ENCODE assay signal across 10 cellular contexts in the genomic region with DNA sequence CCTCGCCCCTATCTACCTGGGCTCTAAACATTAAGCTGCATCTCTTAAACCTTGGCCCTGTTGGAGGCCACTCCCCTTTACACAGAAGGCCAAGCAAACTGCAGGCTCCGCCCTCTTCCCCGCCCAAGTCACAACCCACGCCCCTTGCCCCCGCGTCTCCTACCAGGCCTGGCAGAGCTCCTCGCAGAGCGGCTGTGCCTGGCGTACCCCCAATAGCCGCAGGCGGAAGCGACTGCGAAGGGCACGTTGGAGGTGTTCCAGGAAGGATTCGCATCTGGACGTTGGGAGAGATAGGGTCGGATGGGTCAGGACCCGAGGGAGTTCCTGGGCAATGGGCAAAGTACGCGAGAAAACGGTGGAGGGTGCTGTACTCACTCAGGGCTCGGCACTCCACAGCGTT. TPM values are rescaled to one million over a fixed set of nuclear protein-coding genes. Genes with fewer than 3 reads are reported as not detected.
A peak's percentile ranks its signal among the peaks of the same experiment; 100 is the strongest.
DNase-seq lines count a peak whose midpoint lies in the region; ATAC-seq, FAIRE-seq and TF ChIP-seq lines count a peak whose summit lies in the region.
"Had no signal": no experiment of that assay in that cellular context is flagged by ENCODE, and none has a peak within 500 bp of the region (broad histone marks: within the 10 kb centered on the region; RNA-seq: fewer than 3 reads in every experiment).

No MANE protein-coding gene starts in this region.

- H4K20me1 ChIP-seq in H1 (replicated peaks in 1 of 2; ENCODE audit: control insufficient read depth in 1 of 2, insufficient read depth in 2 of 2, low read length in 2 of 2): peaks cover 2 to 10% of the 10 kb centered on the region in 2 experiments

- no peak overlapping the region for H3K56ac ChIP-seq in H1 (replicated peaks; ENCODE audit: insufficient read length, low read depth, low read length)

- TF ChIP-seq CTCF in H1 (IDR thresholded peaks at IDR 0.05; ENCODE audit: control extremely low read depth in 1 of 3, insufficient read depth in 1 of 3, low read depth in 1 of 3, low read length in 3 of 3) (no peak), esophagus muscularis mucosa (IDR thresholded peaks at IDR 0.05) (no peak), tibial nerve (IDR thresholded peaks at IDR 0.05) (no peak)

- H3K9ac ChIP-seq in H1 (replicated peaks in 1 of 4; ENCODE audit: extremely low read depth in 1 of 4, low read depth in 3 of 4, low read length in 3 of 4): no peak overlapping the region

- TF ChIP-seq POLR2A in H1 (IDR thresholded peaks at IDR 0.05; ENCODE audit: control extremely low read depth in 1 of 2, low read depth in 2 of 2, low read length in 2 of 2): no peak
- TF ChIP-seq POLR2A in esophagus muscularis mucosa (IDR thresholded peaks at IDR 0.05; ENCODE audit: low read depth): no peak
- no peak for TF ChIP-seq POLR2A in tibial nerve (IDR thresholded peaks at IDR 0.05)

- H2AFZ ChIP-seq in H1 (ENCODE audit: low read length): no peak overlapping the region

- CTCF ChIA-PET in H1 (lab: Charles Lee; ENCODE audit: partially characterized antibody): interaction anchor here (0.6 to 7.6 kb wide), 10 partner anchors 12 to 230 kb away, joined by 3 to 89 read pairs (median 4); no protein-coding TSS in a partner anchor

- H2AK5ac ChIP-seq in H1 (ENCODE audit: low read depth, low read length): no peak overlapping the region

- H2BK20ac ChIP-seq in H1 (ENCODE audit: low read length): no peak overlapping the region

- no peaks in the 10 kb centered on the region for H3K79me1 ChIP-seq in H1 (ENCODE audit: low read depth, low read length)

- no peak for TF ChIP-seq EP300 in H1 (IDR thresholded peaks at IDR 0.05; ENCODE audit: borderline replicate concordance in 1 of 2, low read depth in 2 of 2, low read length in 2 of 2)
- no peak for TF ChIP-seq EP300 in esophagus muscularis mucosa (IDR thresholded peaks at IDR 0.05)
- no peak for TF ChIP-seq EP300 in tibial nerve (IDR thresholded peaks at IDR 0.05)

- no peak overlapping the region for H3K4ac ChIP-seq in H1 (replicated peaks; ENCODE audit: insufficient read length, low read depth, low read length)

- TF ChIP-seq RAD21 in H1 (IDR thresholded peaks at IDR 0.05 in 1 of 2, conservative IDR thresholded peaks at IDR 0.05 in 1 of 2; ENCODE audit: low read depth in 2 of 2, low read length in 2 of 2): no peak

- no peak overlapping the region for H4K91ac ChIP-seq in H1 (replicated peaks; ENCODE audit: insufficient read length, low read length)

- no peak overlapping the region for H4K5ac ChIP-seq in H1 (ENCODE audit: insufficient read length, low read depth, low read length)

- H3K23me2 ChIP-seq in H1 (ENCODE audit: low read depth, low read length): peaks cover 8% of the 10 kb centered on the region; the same call in 1 of the 2 replicates

- no peak overlapping the region for H2BK120ac ChIP-seq in H1 (replicated peaks; ENCODE audit: low read depth, low read length)

- no peak for ATAC-seq in HG02798 (IDR thresholded peaks at IDR 0.05; ENCODE audit: poor library complexity, unreplicated experiment)
- ATAC-seq in HG02678 (IDR thresholded peaks at IDR 0.05; ENCODE audit: unreplicated experiment): no peak
- ATAC-seq: Panc1 had no signal

- no peaks in the 10 kb centered on the region for H3K79me2 ChIP-seq in H1 (ENCODE audit: control insufficient read depth in 1 of 2, insufficient read depth in 2 of 2, low read length in 2 of 2)

- POLR2A ChIA-PET in H1 (lab: Charles Lee; ENCODE audit: partially characterized antibody): interaction anchor here (0.9 to 2.8 kb wide), 5 partner anchors 12 to 54 kb away, joined by 3 to 12 read pairs (median 4); no protein-coding TSS in a partner anchor

- H3K4me3 ChIP-seq in H1 (ENCODE audit: extremely low read depth in 1 of 4, insufficient read depth in 2 of 4, low read depth in 3 of 4, low read length in 4 of 4) (peak overlapping the region; percentile 2 to 47 (median 26); a peak in 5 of 8 replicates), esophagus muscularis mucosa (no peak overlapping the region), tibial nerve (no peak overlapping the region)

- H2BK5ac ChIP-seq in H1 (ENCODE audit: low read depth, low read length): no peak overlapping the region

- H3K27ac ChIP-seq in H1 (ENCODE audit: low read depth, low read length) (no peak overlapping the region), esophagus muscularis mucosa (replicated peaks in 1 of 4) (no peak overlapping the region), tibial nerve (no peak overlapping the region)

- H3K4me1 ChIP-seq in H1 (replicated peaks in 1 of 4; ENCODE audit: control insufficient read depth in 3 of 4, insufficient read depth in 4 of 4, low read length in 3 of 4) (peaks cover 0 to 14% (median 6%) of the 10 kb centered on the region in 4 experiments; a peak in 5 of 7 replicates), esophagus muscularis mucosa (peaks cover 3 to 31% (median 24%) of the 10 kb centered on the region in 4 donors), tibial nerve (peaks cover 0 to 29% (median 3%) of the 10 kb centered on the region in 4 donors)

- intact Hi-C loops in esophagus muscularis mucosa (cut with DNase I): no loop called here

- WGBS in H1 (ENCODE audit: extremely low coverage in 1 of 2, insufficient coverage in 1 of 2, insufficient read length in 1 of 2, insufficient replicate concordance in 2 of 2, low coverage in 1 of 2, low lambda C conversion rate in 2 of 2, missing lambda C conversion rate in 1 of 2), 2 experiments: 25% methylated on average over 23 of the region's 23 CpGs; no CpG with 5 or more reads in 1 of the 2 experiments
- WGBS in esophagus muscularis mucosa: 20% methylated on average over 10 of the region's 23 CpGs
- WGBS in tibial nerve, 2 donors: 6 to 9% methylated on average over 23 of the region's 23 CpGs

- no peak for FAIRE-seq in H1 (lab: Jason Lieb, UNC)

- H3K27me3 ChIP-seq in H1 (replicated peaks in 1 of 4; ENCODE audit: control insufficient read depth in 3 of 4, extremely low read depth in 1 of 4, insufficient read depth in 3 of 4, low read length in 3 of 4) (no peaks in the 10 kb centered on the region), esophagus muscularis mucosa (peaks cover 0 to 100% (median 81%) of the 10 kb centered on the region in 4 donors), tibial nerve (peaks cover 0 to 99% of the 10 kb centered on the region in 2 donors)

- H3K23ac ChIP-seq in H1 (ENCODE audit: insufficient read length): no peak overlapping the region

- no peak overlapping the region for H2BK15ac ChIP-seq in H1 (ENCODE audit: low read length)

- no peak overlapping the region for H3K14ac ChIP-seq in H1 (ENCODE audit: insufficient read length)

- H3K36me3 ChIP-seq in H1 (ENCODE audit: control insufficient read depth in 2 of 4, insufficient read depth in 4 of 4, low read length in 3 of 4) (no peaks in the 10 kb centered on the region), esophagus muscularis mucosa (no peaks in the 10 kb centered on the region), tibial nerve (no peaks in the 10 kb centered on the region)

- peak overlapping the region; percentile 32 to 69 for H3K4me2 ChIP-seq in H1 (ENCODE audit: insufficient read depth in 1 of 2, low read depth in 2 of 2, low read length in 2 of 2)

- peak; percentile 62 for DNase-seq in stimulated activated CD4-positive, alpha-beta T cell treated with anti-CD3 and anti-CD28 coated beads, Interleukin-15, amount 100 ng/mL, for 24 hours
- DNase-seq in stimulated activated CD4-positive, alpha-beta T cell treated with anti-CD3 and anti-CD28 coated beads, Interleukin-4, amount 100 ng/mL, for 24 hours: no peak
- peak; percentile 16 for DNase-seq in NCI-H748 treated with DMSO at 0.1 percent for 48 hours (lab: John Stamatoyannopoulos, UW)
- DNase-seq in H1 (ENCODE audit: low read depth in 1 of 2, low spot score in 2 of 2): peak in 1 of 2 experiments; percentile 93
- DNase-seq in esophagus muscularis mucosa (ENCODE audit: extremely low spot score): no peak
- no peak for DNase-seq in tibial nerve (ENCODE audit: low spot score in 2 of 2)

- H3K18ac ChIP-seq in H1 (ENCODE audit: extremely low read depth, low read length): no peak overlapping the region; the same call in 1 of the 2 replicates

- no peaks in the 10 kb centered on the region for H3K9me3 ChIP-seq in H1 (ENCODE audit: insufficient read depth in 2 of 2, low read depth in 1 of 2, low read length in 1 of 2)
- H3K9me3 ChIP-seq in esophagus muscularis mucosa: no peaks in the 10 kb centered on the region
- no peaks in the 10 kb centered on the region for H3K9me3 ChIP-seq in tibial nerve

- H4K8ac ChIP-seq in H1 (ENCODE audit: extremely low read depth, insufficient read depth, low read length): no peak overlapping the region

- H2BK12ac ChIP-seq in H1 (ENCODE audit: low read depth, low read length): no peak overlapping the region

RNA-seq across cellular contexts. Expression of a gene that starts 5.9 kb away (rescaled TPM):
- total RNA-seq in H1 (2021; fragmentation: NEBNext Ultra II Directional; extraction: Animal tissue kit (Norgen Biotek cat#: 25700)): 4.8 and 5.8 TPM in 2 replicates
- polyA plus RNA-seq in H1 (2011; rRNA removed): 4.0 and 4.4 TPM in 2 replicates
- 1.8 TPM for polyA plus RNA-seq in H1 (2011; cell fraction: cytosol; rRNA removed)
- polyA plus RNA-seq in H1 (2011; cell fraction: nucleus; rRNA removed): 2.5 TPM
- 3.6 to 6.2 TPM (median 5.2 TPM) in 4 replicates for polyA plus RNA-seq in H1 (2012, experiment 1 of 2)
- polyA plus RNA-seq in H1 (2012, experiment 2 of 2): 6.8 TPM
- polyA plus RNA-seq in H1 (2013, experiment 1 of 2): 5.0 TPM
- 5.6 TPM for polyA plus RNA-seq in H1 (2013, experiment 2 of 2)
- 1.7 and 2.8 TPM in 2 replicates for polyA minus RNA-seq in H1 (2011; rRNA and poly(A)+ RNA removed)
- polyA minus RNA-seq in H1 (2011; cell fraction: cytosol; rRNA and poly(A)+ RNA removed): 5.1 TPM
- 3.9 TPM for polyA minus RNA-seq in H1 (2011; cell fraction: nucleus; rRNA and poly(A)+ RNA removed)
- total RNA-seq in esophagus muscularis mucosa (under 1 TPM in 2 of 4 donors, not detected in 2; 0.52 to 0.83 TPM), tibial nerve (not detected)
- total RNA-seq: dermis microvascular lymphatic vessel endothelial cell had no signal

RNA-seq across cellular contexts. Expression of a gene that starts 9.8 kb away (rescaled TPM):
- 25.2 and 28.3 TPM in 2 replicates for total RNA-seq in H1 (2021; fragmentation: NEBNext Ultra II Directional; extraction: Animal tissue kit (Norgen Biotek cat#: 25700))
- 15.6 and 27.5 TPM in 2 replicates for polyA plus RNA-seq in H1 (2011; rRNA removed)
- polyA plus RNA-seq in H1 (2011; cell fraction: cytosol; rRNA removed): 17.6 TPM
- polyA plus RNA-seq in H1 (2011; cell fraction: nucleus; rRNA removed): 85.6 TPM
- 21.7 to 26.3 TPM (median 23.3 TPM) in 4 replicates for polyA plus RNA-seq in H1 (2012, experiment 1 of 2)
- 14.4 TPM for polyA plus RNA-seq in H1 (2012, experiment 2 of 2)
- 12.8 TPM for polyA plus RNA-seq in H1 (2013, experiment 1 of 2)
- 11.6 TPM for polyA plus RNA-seq in H1 (2013, experiment 2 of 2)
- 13.8 and 28.0 TPM in 2 replicates for polyA minus RNA-seq in H1 (2011; rRNA and poly(A)+ RNA removed)
- polyA minus RNA-seq in H1 (2011; cell fraction: cytosol; rRNA and poly(A)+ RNA removed): 22.4 TPM
- 23.5 TPM for polyA minus RNA-seq in H1 (2011; cell fraction: nucleus; rRNA and poly(A)+ RNA removed)
- total RNA-seq in esophagus muscularis mucosa (under 1 TPM; 0.50 to 0.91 (median 0.76) TPM), tibial nerve (not detected)

RNA-seq across cellular contexts. Expression of a gene that starts 22.1 kb away (rescaled TPM):
- 67.5 and 67.9 TPM in 2 replicates for total RNA-seq in H1 (2021; fragmentation: NEBNext Ultra II Directional; extraction: Animal tissue kit (Norgen Biotek cat#: 25700))
- 120 and 141 TPM in 2 replicates for polyA plus RNA-seq in H1 (2011; rRNA removed)
- polyA plus RNA-seq in H1 (2011; cell fraction: cytosol; rRNA removed): 161 TPM
- 134 TPM for polyA plus RNA-seq in H1 (2011; cell fraction: nucleus; rRNA removed)
- 81.7 to 123 TPM (median 102 TPM) in 4 replicates for polyA plus RNA-seq in H1 (2012, experiment 1 of 2)
- 95.9 TPM for polyA plus RNA-seq in H1 (2012, experiment 2 of 2)
- polyA plus RNA-seq in H1 (2013, experiment 1 of 2): 35.1 TPM
- polyA plus RNA-seq in H1 (2013, experiment 2 of 2): 33.3 TPM
- polyA minus RNA-seq in H1 (2011; rRNA and poly(A)+ RNA removed): 103 and 105 TPM in 2 replicates
- 52.5 TPM for polyA minus RNA-seq in H1 (2011; cell fraction: cytosol; rRNA and poly(A)+ RNA removed)
- polyA minus RNA-seq in H1 (2011; cell fraction: nucleus; rRNA and poly(A)+ RNA removed): 32.0 TPM
- total RNA-seq in esophagus muscularis mucosa (1 to 10 TPM; 2.7 to 6.6 (median 4.2) TPM), tibial nerve (1 to 10 TPM; 5.4 to 8.6 (median 6.7) TPM)

RNA-seq across cellular contexts. Expression of a gene that starts 26.6 kb away (rescaled TPM):
- 41.3 and 42.3 TPM in 2 replicates for total RNA-seq in H1 (2021; fragmentation: NEBNext Ultra II Directional; extraction: Animal tissue kit (Norgen Biotek cat#: 25700))
- polyA plus RNA-seq in H1 (2011; rRNA removed): 3.4 and 8.2 TPM in 2 replicates
- 0.57 TPM for polyA plus RNA-seq in H1 (2011; cell fraction: cytosol; rRNA removed)
- polyA plus RNA-seq in H1 (2011; cell fraction: nucleus; rRNA removed): 0.21 TPM
- 9.7 to 60.5 TPM (median 32.8 TPM) in 4 replicates for polyA plus RNA-seq in H1 (2012, experiment 1 of 2)
- 11.1 TPM for polyA plus RNA-seq in H1 (2012, experiment 2 of 2)
- 20.3 TPM for polyA plus RNA-seq in H1 (2013, experiment 1 of 2)
- 24.5 TPM for polyA plus RNA-seq in H1 (2013, experiment 2 of 2)
- polyA minus RNA-seq in H1 (2011; rRNA and poly(A)+ RNA removed): 4.4 and 10.5 TPM in 2 replicates
- not detected for polyA minus RNA-seq in H1 (2011; cell fraction: cytosol; rRNA and poly(A)+ RNA removed)
- polyA minus RNA-seq in H1 (2011; cell fraction: nucleus; rRNA and poly(A)+ RNA removed): not detected
- total RNA-seq in esophagus muscularis mucosa (under 1 TPM in 1 of 4 donors, not detected in 3; 0.65 TPM), tibial nerve (1 to 10 TPM in 1 of 4 donors, not detected in 3; 4.8 TPM)
- total RNA-seq: dermis microvascular lymphatic vessel endothelial cell had no signal

RNA-seq across cellular contexts. Expression of a gene that starts 26.9 kb away (rescaled TPM):
- 380 and 404 TPM in 2 replicates for total RNA-seq in H1 (2021; fragmentation: NEBNext Ultra II Directional; extraction: Animal tissue kit (Norgen Biotek cat#: 25700))
- polyA plus RNA-seq in H1 (2011; rRNA removed): 748 and 904 TPM in 2 replicates
- 586 TPM for polyA plus RNA-seq in H1 (2011; cell fraction: cytosol; rRNA removed)
- polyA plus RNA-seq in H1 (2011; cell fraction: nucleus; rRNA removed): 569 TPM
- polyA plus RNA-seq in H1 (2012, experiment 1 of 2): 543 to 655 TPM (median 640 TPM) in 4 replicates
- 855 TPM for polyA plus RNA-seq in H1 (2012, experiment 2 of 2)
- polyA plus RNA-seq in H1 (2013, experiment 1 of 2): 237 TPM
- polyA plus RNA-seq in H1 (2013, experiment 2 of 2): 231 TPM
- polyA minus RNA-seq in H1 (2011; rRNA and poly(A)+ RNA removed): 210 and 286 TPM in 2 replicates
- polyA minus RNA-seq in H1 (2011; cell fraction: cytosol; rRNA and poly(A)+ RNA removed): 286 TPM
- polyA minus RNA-seq in H1 (2011; cell fraction: nucleus; rRNA and poly(A)+ RNA removed): 120 TPM
- total RNA-seq in esophagus muscularis mucosa (100 to 1,000 TPM; 236 to 275 (median 250) TPM), tibial nerve (100 to 1,000 TPM; 129 to 182 (median 163) TPM)

Comparison
In these comparisons a context has a peak if more than half of its experiments do, and no peak if none do; other contexts are left out.
1. DNase-seq: peak in stimulated activated CD4-positive, alpha-beta T cell treated with anti-CD3 and anti-CD28 coated beads, Interleukin-15, amount 100 ng/mL, for 24 hours (single experiment) and NCI-H748 treated with DMSO at 0.1 percent for 48 hours (single experiment); none in stimulated activated CD4-positive, alpha-beta T cell treated with anti-CD3 and anti-CD28 coated beads, Interleukin-4, amount 100 ng/mL, for 24 hours (single experiment), esophagus muscularis mucosa (single experiment) and tibial nerve (0 of 2).
2. H3K4me3 ChIP-seq: peak in H1 (4 of 4); none in esophagus muscularis mucosa (0 of 4) and tibial nerve (0 of 4).
3. RNA of a gene that starts 9.8 kb away (total RNA-seq): 25.2 to 28.3 TPM in H1; 0.50 to 0.91 TPM in esophagus muscularis mucosa and not detected in tibial nerve; every median in the first group is over 10 times any median in the second.